Comparison of ENCODE assay signal across 9 cellular contexts in the genomic region with DNA sequence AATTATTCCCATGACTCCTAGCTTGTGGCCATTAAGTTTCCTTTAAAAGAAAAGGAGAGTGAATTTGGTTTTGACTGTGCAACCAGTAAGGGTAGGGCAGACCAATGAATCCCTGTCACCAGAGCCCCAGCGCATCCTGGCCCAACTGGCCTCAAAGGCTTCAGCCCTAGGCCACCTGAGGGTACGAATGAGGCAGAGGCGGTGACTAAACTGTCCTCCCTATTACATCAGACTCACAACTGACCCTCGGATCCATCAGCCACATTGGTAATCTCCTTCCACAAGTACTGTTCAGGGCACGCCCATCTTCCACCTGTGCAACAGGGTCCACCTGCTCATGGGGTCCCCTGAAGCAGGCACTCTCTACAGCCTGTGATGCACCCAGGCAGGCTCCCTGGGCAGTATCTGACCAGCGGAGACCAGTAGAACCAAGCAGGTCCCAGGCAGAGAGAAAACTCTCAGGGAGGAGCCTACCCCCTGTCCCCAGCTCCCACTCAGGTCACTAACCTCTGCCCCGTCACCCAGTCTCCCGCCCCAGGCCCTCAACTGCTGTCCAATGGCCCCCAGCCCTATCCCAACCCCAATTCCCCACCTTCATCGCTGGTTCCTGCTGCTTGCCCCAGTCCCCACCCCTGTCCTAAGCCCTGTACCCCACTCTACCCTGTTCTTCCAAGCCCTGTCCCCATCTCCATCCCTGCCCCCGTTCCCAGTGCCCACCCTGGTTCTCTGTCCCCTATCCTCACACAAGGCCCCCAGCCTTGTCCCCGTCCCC. TPM values are rescaled to one million over a fixed set of nuclear protein-coding genes. Genes with fewer than 3 reads are reported as not detected.
A peak's percentile ranks its signal among the peaks of the same experiment; 100 is the strongest.
DNase-seq lines count a peak whose midpoint lies in the region; ATAC-seq, FAIRE-seq and TF ChIP-seq lines count a peak whose summit lies in the region.
"Had no signal": no experiment of that assay in that cellular context is flagged by ENCODE, and none has a peak within 500 bp of the region (broad histone marks: within the 10 kb centered on the region; RNA-seq: fewer than 3 reads in every experiment).

No MANE protein-coding gene starts in this region.

- BruUV-seq in GM12878 (replicated peaks; lab: Mats Ljungman, UMichigan), result TSS peak; percentile 30

- TF ChIP-seq POLR2A in GM12878 (IDR thresholded peaks at IDR 0.05; ENCODE audit: low read depth, low read length), result no peak
- TF ChIP-seq POLR2A in tibial nerve (IDR thresholded peaks at IDR 0.05), result no peak

- peaks cover 24% of the 10 kb centered on the region for H3K79me2 ChIP-seq in GM12878 (ENCODE audit: control insufficient read depth, insufficient read depth, low read length)

- peak overlapping the region; percentile 96 for H3K4me2 ChIP-seq in GM12878 (ENCODE audit: control insufficient read depth, insufficient read depth)

- H3K36me3 ChIP-seq in GM12878 (ENCODE audit: control insufficient read depth in 2 of 2, insufficient read depth in 2 of 2, low read length in 1 of 2) (peaks cover 3 to 8% of the 10 kb centered on the region in 2 experiments; a peak in 3 of 4 replicates), liver (ENCODE audit: control insufficient read depth in 4 of 4, insufficient read depth in 3 of 4, low read depth in 1 of 4, low read length in 3 of 4) (peaks cover 10 to 25% (median 11%) of the 10 kb centered on the region in 4 donors), tibial nerve (peaks cover 7 to 45% (median 9%) of the 10 kb centered on the region in 3 donors)

- peak overlapping the region; percentile 62 for H3K27ac Mint-ChIP-seq in activated CD4-positive, alpha-beta T cell treated with anti-CD3 and anti-CD28 coated beads, Interleukin-2, amount 10 ng/mL, durations not matched to agents 7 days and 5 days

- TF ChIP-seq CTCF in GM12878 (IDR thresholded peaks at IDR 0.05 in 2 of 3, conservative IDR thresholded peaks at IDR 0.05 in 1 of 3; ENCODE audit: control insufficient read depth in 2 of 3, extremely low read depth in 1 of 3, insufficient read depth in 1 of 3, low read depth in 3 of 3, low read length in 3 of 3) (no peak), liver (IDR thresholded peaks at IDR 0.05; ENCODE audit: low read depth, low read length, missing input control) (no peak), tibial nerve (IDR thresholded peaks at IDR 0.05) (no peak)

- SMC1A ChIA-PET in GM12878 (lab: Charles Lee; ENCODE audit: uncharacterized antibody, unreplicated experiment), result interaction anchor here (1.2 kb wide), 1 partner anchor 37 kb away, joined by 3 read pairs; no protein-coding TSS in a partner anchor

- intact Hi-C loops in GM12878 (cut with micrococcal nuclease; ENCODE audit: unreplicated experiment), result no loop called here

- 53% methylated on average over 11 of the region's 11 CpGs for WGBS in GM12878 (ENCODE audit: insufficient coverage, insufficient replicate concordance, low lambda C conversion rate, missing lambda C conversion rate)
- WGBS in liver, result 44% methylated on average over 11 of the region's 11 CpGs
- WGBS in tibial nerve, 2 donors, result 59 to 60% methylated on average over 11 of the region's 11 CpGs

- ATAC-seq in GM12878 (no peak), GM18502 (IDR thresholded peaks at IDR 0.05; ENCODE audit: poor library complexity, unreplicated experiment) (no peak), GM21825 (IDR thresholded peaks at IDR 0.05; ENCODE audit: unreplicated experiment) (no peak)

- no peaks in the 10 kb centered on the region for H3K27me3 ChIP-seq in GM12878 (replicated peaks in 1 of 2; ENCODE audit: control insufficient read depth in 2 of 2, insufficient read depth in 2 of 2, low read length in 1 of 2)
- H3K27me3 ChIP-seq in liver (ENCODE audit: control insufficient read depth in 4 of 4, insufficient read depth in 4 of 4, low read length in 3 of 4), result no peaks in the 10 kb centered on the region
- no peaks in the 10 kb centered on the region for H3K27me3 ChIP-seq in tibial nerve

- peaks cover 17% of the 10 kb centered on the region for H3K36me3 Mint-ChIP-seq in activated CD4-positive, alpha-beta T cell treated with anti-CD3 and anti-CD28 coated beads, Interleukin-2, amount 10 ng/mL, durations not matched to agents 7 days and 5 days (ENCODE audit: low read depth)

- no peaks in the 10 kb centered on the region for H3K9me3 Mint-ChIP-seq in activated CD4-positive, alpha-beta T cell treated with anti-CD3 and anti-CD28 coated beads, Interleukin-2, amount 10 ng/mL, durations not matched to agents 7 days and 5 days

- FAIRE-seq in GM12878 (lab: Jason Lieb, UNC), result no peak

- H2AFZ ChIP-seq in GM12878 (ENCODE audit: control insufficient read depth, low read depth, low read length), result no peak overlapping the region

- H3K9me3 ChIP-seq in GM12878 (replicated peaks; ENCODE audit: control insufficient read depth, insufficient read depth, low read length) (no peaks in the 10 kb centered on the region; the same call in 2 of the 3 replicates), liver (ENCODE audit: control insufficient read depth in 4 of 4, low read length in 3 of 4) (no peaks in the 10 kb centered on the region), tibial nerve (no peaks in the 10 kb centered on the region)

- no peaks in the 10 kb centered on the region for H3K27me3 Mint-ChIP-seq in activated CD4-positive, alpha-beta T cell treated with anti-CD3 and anti-CD28 coated beads, Interleukin-2, amount 10 ng/mL, durations not matched to agents 7 days and 5 days

- H3K27ac ChIP-seq in GM12878 (ENCODE audit: control insufficient read depth, insufficient read depth), result 0 out of 2 replicates have a peak overlapping the region, but pooled peaks have one; percentile 9
- peak overlapping the region; percentile 86 to 97 for H3K27ac ChIP-seq in liver (ENCODE audit: low read depth in 1 of 2, low read length in 2 of 2)
- peak overlapping the region; percentile 77 to 96 (median 94) for H3K27ac ChIP-seq in tibial nerve

- in situ Hi-C loops in GM12878 (cut with MboI), result no loop called here

- peaks cover 5% of the 10 kb centered on the region for H3K4me1 ChIP-seq in GM12878 (ENCODE audit: control insufficient read depth, insufficient read depth, low read length)
- H3K4me1 ChIP-seq in liver (ENCODE audit: control insufficient read depth in 4 of 4, insufficient read depth in 4 of 4, low read length in 3 of 4), result peaks cover 11 to 47% (median 36%) of the 10 kb centered on the region in 4 donors
- peaks cover 3 to 42% (median 15%) of the 10 kb centered on the region in 4 donors for H3K4me1 ChIP-seq in tibial nerve

- H3K4me1 Mint-ChIP-seq in activated CD4-positive, alpha-beta T cell treated with anti-CD3 and anti-CD28 coated beads, Interleukin-2, amount 10 ng/mL, durations not matched to agents 7 days and 5 days, result peaks cover 19% of the 10 kb centered on the region

- CTCF ChIA-PET in activated CD4-positive, alpha-beta T cell treated with anti-CD3 and anti-CD28 coated beads, Interleukin-2, amount 10 ng/mL, durations not matched to agents 7 days and 5 days (lab: Charles Lee), result interaction anchor here (0.8 kb wide), 1 partner anchor 16 kb away, joined by 3 read pairs; no protein-coding TSS in a partner anchor
- CTCF ChIA-PET in GM12878 (lab: Yijun Ruan, JAX), result no interaction called here

- H3K9ac ChIP-seq in GM12878 (ENCODE audit: control insufficient read depth, insufficient read depth, low read length) (peak overlapping the region; percentile 83), liver (ENCODE audit: low read depth in 1 of 2, low read length in 2 of 2) (peak overlapping the region in 1 of 2 donors; percentile 54)

- no peak for TF ChIP-seq EP300 in GM12878 (IDR thresholded peaks at IDR 0.05; ENCODE audit: borderline replicate concordance in 1 of 2, control insufficient read depth in 1 of 2, low read depth in 2 of 2, low read length in 2 of 2)
- TF ChIP-seq EP300 in tibial nerve (IDR thresholded peaks at IDR 0.05), result no peak

- peak overlapping the region; percentile 85 for H3K4me3 Mint-ChIP-seq in activated CD4-positive, alpha-beta T cell treated with anti-CD3 and anti-CD28 coated beads, Interleukin-2, amount 10 ng/mL, durations not matched to agents 7 days and 5 days

- POLR2A ChIA-PET in activated CD4-positive, alpha-beta T cell treated with anti-CD3 and anti-CD28 coated beads, Interleukin-2, amount 10 ng/mL, durations not matched to agents 7 days and 5 days (lab: Charles Lee), result interaction anchor here (1.0 kb wide), 1 partner anchor 16 kb away, joined by 4 read pairs; no protein-coding TSS in a partner anchor
- POLR2A ChIA-PET in GM12878 (lab: Charles Lee), result no interaction called here

- DNase-seq in activated CD4-positive, alpha-beta T cell treated with anti-CD3 and anti-CD28 coated beads, Interleukin-2, amount 10 ng/mL, durations not matched to agents 7 days and 5 days, result no peak
- no peak for DNase-seq in activated CD4-positive, alpha-beta T cell treated with anti-CD3 and anti-CD28 coated beads for 4 hours
- DNase-seq in GM12878 (ENCODE audit: low read depth, low spot score) (no peak), tibial nerve (ENCODE audit: low spot score in 2 of 2) (no peak)
- DNase-seq in central memory CD4-positive, alpha-beta T cell, result no peak
- DNase-seq: foreskin melanocyte had no signal

- H3K4me3 ChIP-seq in GM12878 (peak overlapping the region; percentile 97), liver (ENCODE audit: low read depth in 1 of 3, low read length in 3 of 3) (peak overlapping the region; percentile 44 to 98 (median 69)), tibial nerve (peak overlapping the region; percentile 95 to 100 (median 99))

- no peak for TF ChIP-seq RAD21 in GM12878 (IDR thresholded peaks at IDR 0.05; ENCODE audit: insufficient read depth, low read depth, low read length)
- no peak for TF ChIP-seq RAD21 in liver (IDR thresholded peaks at IDR 0.05)

- RAD21 ChIA-PET in GM12878 (lab: Charles Lee; ENCODE audit: unreplicated experiment), result no interaction called here

- 0 out of 2 replicates have a peak, but pooled peaks cover 2% of the 10 kb centered on the region for H4K20me1 ChIP-seq in GM12878 (ENCODE audit: control insufficient read depth, insufficient read depth)

RNA-seq across cellular contexts. Expression of a gene that starts 0.9 kb away (rescaled TPM):
- 100 to 1,000 TPM; 290 to 291 TPM for total RNA-seq in activated CD4-positive, alpha-beta T cell treated with anti-CD3 and anti-CD28 coated beads, Interleukin-2, amount 10 ng/mL, durations not matched to agents 7 days and 5 days
- 70.5 and 88.5 TPM in 2 replicates for total RNA-seq in GM12878 (2013; cell fraction: nucleolus; rRNA removed)
- 312 and 337 TPM in 2 replicates for total RNA-seq in GM12878 (2014; rRNA removed)
- total RNA-seq in GM12878 (2014; rRNA removed; fragmentation: Illumina TruSeq; extraction: Trizol), result 320 and 361 TPM in 2 replicates
- total RNA-seq in GM12878 (2021), result 319 and 330 TPM in 2 replicates
- 201 TPM for polyA plus RNA-seq in GM12878 (2011; ENCODE audit: low read depth)
- 265 and 335 TPM in 2 replicates for polyA plus RNA-seq in GM12878 (2011; rRNA removed)
- 364 and 406 TPM in 2 replicates for polyA plus RNA-seq in GM12878 (2011; cell fraction: cytosol; rRNA removed)
- polyA plus RNA-seq in GM12878 (2011; cell fraction: nucleus; rRNA removed), result 197 and 264 TPM in 2 replicates
- polyA plus RNA-seq in GM12878 (2012), result 366 and 424 TPM in 2 replicates
- polyA plus RNA-seq in GM12878 (2014; fragmentation: Illumina TruSeq; extraction: Trizol), result 98.0 and 304 TPM in 2 replicates
- polyA plus RNA-seq in GM12878 (2014; fragmentation: Nextera tagmentation; extraction: Ambion mirVana), result 100 to 1,000 TPM; 110 to 177 TPM
- 418 and 469 TPM in 2 replicates for polyA plus RNA-seq in GM12878 (2014; rRNA removed)
- 100 to 1,000 TPM; 508 to 533 TPM for polyA plus RNA-seq in GM12878 (2016; fragmentation: Nextera tagmentation; extraction: Ambion mirVana)
- 98.5 and 108 TPM in 2 replicates for polyA minus RNA-seq in GM12878 (2011; rRNA and poly(A)+ RNA removed)
- 77.8 and 81.8 TPM in 2 replicates for polyA minus RNA-seq in GM12878 (2011; cell fraction: cytosol; rRNA and poly(A)+ RNA removed)
- polyA minus RNA-seq in GM12878 (2011; cell fraction: nucleus; rRNA and poly(A)+ RNA removed), result 29.1 and 55.4 TPM in 2 replicates
- total RNA-seq in liver, result 100 to 1,000 TPM; 123 to 248 TPM
- 100 to 1,000 TPM; 289 to 513 TPM for polyA plus RNA-seq in liver
- total RNA-seq in tibial nerve, result 100 to 1,000 TPM; 251 to 337 (median 266) TPM

RNA-seq across cellular contexts. Expression of a gene that starts 13.0 kb away (rescaled TPM):
- 10 to 100 TPM; 12.4 to 14.4 TPM for total RNA-seq in activated CD4-positive, alpha-beta T cell treated with anti-CD3 and anti-CD28 coated beads, Interleukin-2, amount 10 ng/mL, durations not matched to agents 7 days and 5 days
- total RNA-seq in GM12878 (2013; cell fraction: nucleolus; rRNA removed), result 29.6 and 35.9 TPM in 2 replicates
- total RNA-seq in GM12878 (2014; rRNA removed), result 2.9 and 4.5 TPM in 2 replicates
- 0.41 and 0.85 TPM in 2 replicates for total RNA-seq in GM12878 (2014; rRNA removed; fragmentation: Illumina TruSeq; extraction: Trizol)
- total RNA-seq in GM12878 (2021), result 4.3 and 4.8 TPM in 2 replicates
- polyA plus RNA-seq in GM12878 (2011; ENCODE audit: low read depth), result 0.41 TPM
- polyA plus RNA-seq in GM12878 (2011; rRNA removed), result 1.1 and 2.4 TPM in 2 replicates
- 2.3 and 4.8 TPM in 2 replicates for polyA plus RNA-seq in GM12878 (2011; cell fraction: cytosol; rRNA removed)
- polyA plus RNA-seq in GM12878 (2011; cell fraction: nucleus; rRNA removed), result 153 and 158 TPM in 2 replicates
- polyA plus RNA-seq in GM12878 (2012), result 4.2 and 5.7 TPM in 2 replicates
- polyA plus RNA-seq in GM12878 (2014; fragmentation: Illumina TruSeq; extraction: Trizol), result 0.40 TPM in 1 of 2 replicates, not detected in the other
- under 1 TPM in 1 of 2 experiments, not detected in 1; 0.22 TPM for polyA plus RNA-seq in GM12878 (2014; fragmentation: Nextera tagmentation; extraction: Ambion mirVana)
- 5.7 and 8.2 TPM in 2 replicates for polyA plus RNA-seq in GM12878 (2014; rRNA removed)
- 1 to 10 TPM; 2.0 to 2.4 TPM for polyA plus RNA-seq in GM12878 (2016; fragmentation: Nextera tagmentation; extraction: Ambion mirVana)
- 0.44 and 2.1 TPM in 2 replicates for polyA minus RNA-seq in GM12878 (2011; rRNA and poly(A)+ RNA removed)
- polyA minus RNA-seq in GM12878 (2011; cell fraction: cytosol; rRNA and poly(A)+ RNA removed), result 0.21 and 1.5 TPM in 2 replicates
- 9.8 and 12.2 TPM in 2 replicates for polyA minus RNA-seq in GM12878 (2011; cell fraction: nucleus; rRNA and poly(A)+ RNA removed)
- total RNA-seq in liver, result 1 to 10 TPM; 4.0 to 8.1 TPM
- polyA plus RNA-seq in liver, result 1 to 10 TPM; 2.4 to 3.9 TPM
- 1 to 10 TPM; 1.5 to 8.1 (median 4.4) TPM for total RNA-seq in tibial nerve

RNA-seq across cellular contexts. Expression of a gene that starts 16.0 kb away (rescaled TPM):
- 10 to 100 TPM; 90.1 to 99.4 TPM for total RNA-seq in activated CD4-positive, alpha-beta T cell treated with anti-CD3 and anti-CD28 coated beads, Interleukin-2, amount 10 ng/mL, durations not matched to agents 7 days and 5 days
- total RNA-seq in GM12878 (2013; cell fraction: nucleolus; rRNA removed), result 66.9 and 74.5 TPM in 2 replicates
- 123 and 124 TPM in 2 replicates for total RNA-seq in GM12878 (2014; rRNA removed)
- 59.6 and 70.6 TPM in 2 replicates for total RNA-seq in GM12878 (2014; rRNA removed; fragmentation: Illumina TruSeq; extraction: Trizol)
- 131 and 132 TPM in 2 replicates for total RNA-seq in GM12878 (2021)
- polyA plus RNA-seq in GM12878 (2011; ENCODE audit: low read depth), result 68.1 TPM
- 39.9 and 90.2 TPM in 2 replicates for polyA plus RNA-seq in GM12878 (2011; rRNA removed)
- polyA plus RNA-seq in GM12878 (2011; cell fraction: cytosol; rRNA removed), result 155 and 276 TPM in 2 replicates
- polyA plus RNA-seq in GM12878 (2011; cell fraction: nucleus; rRNA removed), result 525 and 671 TPM in 2 replicates
- 128 and 143 TPM in 2 replicates for polyA plus RNA-seq in GM12878 (2012)
- 7.1 and 56.2 TPM in 2 replicates for polyA plus RNA-seq in GM12878 (2014; fragmentation: Illumina TruSeq; extraction: Trizol)
- 100 to 1,000 TPM; 169 to 200 TPM for polyA plus RNA-seq in GM12878 (2014; fragmentation: Nextera tagmentation; extraction: Ambion mirVana)
- 148 and 151 TPM in 2 replicates for polyA plus RNA-seq in GM12878 (2014; rRNA removed)
- 100 to 1,000 TPM; 306 to 323 TPM for polyA plus RNA-seq in GM12878 (2016; fragmentation: Nextera tagmentation; extraction: Ambion mirVana)
- 13.4 and 29.2 TPM in 2 replicates for polyA minus RNA-seq in GM12878 (2011; rRNA and poly(A)+ RNA removed)
- 21.8 and 22.6 TPM in 2 replicates for polyA minus RNA-seq in GM12878 (2011; cell fraction: cytosol; rRNA and poly(A)+ RNA removed)
- polyA minus RNA-seq in GM12878 (2011; cell fraction: nucleus; rRNA and poly(A)+ RNA removed), result 48.0 and 54.5 TPM in 2 replicates
- total RNA-seq in liver, result 10 to 100 TPM; 23.2 to 40.4 TPM
- polyA plus RNA-seq in liver, result 10 to 100 TPM; 44.2 to 83.1 TPM
- 10 to 100 TPM; 42.6 to 71.0 (median 66.7) TPM for total RNA-seq in tibial nerve

RNA-seq across cellular contexts. Expression of a gene that starts 21.1 kb away (rescaled TPM):
- total RNA-seq in activated CD4-positive, alpha-beta T cell treated with anti-CD3 and anti-CD28 coated beads, Interleukin-2, amount 10 ng/mL, durations not matched to agents 7 days and 5 days, result 10 to 100 TPM; 39.4 to 49.4 TPM
- total RNA-seq in GM12878 (2013; cell fraction: nucleolus; rRNA removed), result 38.1 and 39.7 TPM in 2 replicates
- total RNA-seq in GM12878 (2014; rRNA removed) (15.8 and 16.8 TPM in 2 replicates), GM12878 (2014; rRNA removed; fragmentation: Illumina TruSeq; extraction: Trizol) (12.3 and 13.2 TPM in 2 replicates), GM12878 (2021) (31.0 and 33.5 TPM in 2 replicates), liver (10 to 100 TPM in 1 of 2 donors, 1 to 10 TPM in 1; 7.5 to 14.9 TPM), tibial nerve (10 to 100 TPM in 3 of 4 donors, 1 to 10 TPM in 1; 5.0 to 10.8 (median 10.6) TPM)
- 5.8 TPM for polyA plus RNA-seq in GM12878 (2011; ENCODE audit: low read depth)
- polyA plus RNA-seq in GM12878 (2011; rRNA removed) (10.5 and 21.6 TPM in 2 replicates), GM12878 (2014; fragmentation: Illumina TruSeq; extraction: Trizol) (1.9 and 10.0 TPM in 2 replicates), GM12878 (2014; fragmentation: Nextera tagmentation; extraction: Ambion mirVana) (1 to 10 TPM in 1 of 2 experiments, under 1 TPM in 1; 0.34 to 1.1 TPM), GM12878 (2014; rRNA removed) (28.1 and 29.4 TPM in 2 replicates), GM12878 (2016; fragmentation: Nextera tagmentation; extraction: Ambion mirVana) (10 to 100 TPM; 39.3 to 39.5 TPM), liver (1 to 10 TPM; 4.7 to 6.1 TPM)
- polyA plus RNA-seq in GM12878 (2011; cell fraction: cytosol; rRNA removed), result 27.2 and 41.1 TPM in 2 replicates
- polyA plus RNA-seq in GM12878 (2011; cell fraction: nucleus; rRNA removed), result 41.5 and 49.9 TPM in 2 replicates
- polyA plus RNA-seq in GM12878 (2012), result 13.9 and 17.4 TPM in 2 replicates
- 17.8 and 29.4 TPM in 2 replicates for polyA minus RNA-seq in GM12878 (2011; rRNA and poly(A)+ RNA removed)
- 10.8 and 15.8 TPM in 2 replicates for polyA minus RNA-seq in GM12878 (2011; cell fraction: cytosol; rRNA and poly(A)+ RNA removed)
- polyA minus RNA-seq in GM12878 (2011; cell fraction: nucleus; rRNA and poly(A)+ RNA removed), result 31.7 and 38.1 TPM in 2 replicates

RNA-seq across cellular contexts. Expression of a gene that starts 22.9 kb away (rescaled TPM):
- total RNA-seq in activated CD4-positive, alpha-beta T cell treated with anti-CD3 and anti-CD28 coated beads, Interleukin-2, amount 10 ng/mL, durations not matched to agents 7 days and 5 days, result 1 to 10 TPM; 4.0 to 4.1 TPM
- 13.9 and 16.4 TPM in 2 replicates for total RNA-seq in GM12878 (2013; cell fraction: nucleolus; rRNA removed)
- total RNA-seq in GM12878 (2014; rRNA removed), result 0.98 and 1.2 TPM in 2 replicates
- total RNA-seq in GM12878 (2014; rRNA removed; fragmentation: Illumina TruSeq; extraction: Trizol), result 0.27 and 0.46 TPM in 2 replicates
- total RNA-seq in GM12878 (2021), result 1.9 and 2.5 TPM in 2 replicates
- polyA plus RNA-seq in GM12878 (2011; ENCODE audit: low read depth), result 0.25 TPM
- polyA plus RNA-seq in GM12878 (2011; rRNA removed), result 0.55 and 1.2 TPM in 2 replicates
- 0.97 and 1.9 TPM in 2 replicates for polyA plus RNA-seq in GM12878 (2011; cell fraction: cytosol; rRNA removed)
- polyA plus RNA-seq in GM12878 (2011; cell fraction: nucleus; rRNA removed), result 35.1 and 40.0 TPM in 2 replicates
- 1.9 and 2.7 TPM in 2 replicates for polyA plus RNA-seq in GM12878 (2012)
- polyA plus RNA-seq in GM12878 (2014; fragmentation: Illumina TruSeq; extraction: Trizol), result 0.06 TPM in 1 of 2 replicates, not detected in the other
- polyA plus RNA-seq in GM12878 (2014; fragmentation: Nextera tagmentation; extraction: Ambion mirVana), result not detected
- 1.6 and 2.7 TPM in 2 replicates for polyA plus RNA-seq in GM12878 (2014; rRNA removed)
- polyA plus RNA-seq in GM12878 (2016; fragmentation: Nextera tagmentation; extraction: Ambion mirVana), result under 1 TPM; 0.54 to 0.82 TPM
- polyA minus RNA-seq in GM12878 (2011; rRNA and poly(A)+ RNA removed), result 0.07 and 0.62 TPM in 2 replicates
- polyA minus RNA-seq in GM12878 (2011; cell fraction: cytosol; rRNA and poly(A)+ RNA removed), result 0.31 and 1.1 TPM in 2 replicates
- polyA minus RNA-seq in GM12878 (2011; cell fraction: nucleus; rRNA and poly(A)+ RNA removed), result 3.6 and 4.8 TPM in 2 replicates
- total RNA-seq in liver, result 1 to 10 TPM in 1 of 2 donors, under 1 TPM in 1; 0.56 to 2.3 TPM
- 1 to 10 TPM in 1 of 2 donors, under 1 TPM in 1; 0.61 to 1.0 TPM for polyA plus RNA-seq in liver
- 1 to 10 TPM; 2.0 to 3.9 (median 3.7) TPM for total RNA-seq in tibial nerve

Comparison
In these comparisons a context has a peak if more than half of its experiments do, and no peak if none do; other contexts are left out.
1. H3K27ac ChIP-seq: peak in every context shown above with its lines; median percentile 94 in tibial nerve; 92 in liver; 9 in GM12878.